Comparison of ENCODE assay signal across 11 cellular contexts in genomic region chr13:99686157-99686572, GRCh38.
DNase-seq lines count a peak whose midpoint lies in the region; ATAC-seq and TF ChIP-seq lines count a peak whose summit lies in the region.
"Had no signal": no experiment of that assay in that cellular context is flagged by ENCODE, and none has a peak within 500 bp of the region (broad histone marks: within the 10 kb centered on the region; RNA-seq: fewer than 3 reads in every experiment).

No MANE protein-coding gene starts in this region.

- no peak overlapping the region for H3K4me3 ChIP-seq in BE2C (ENCODE audit: low read depth, low read length)
- no peak overlapping the region for H3K4me3 ChIP-seq in epithelial cell of esophagus (ENCODE audit: low read length)

- DNase-seq in BE2C (peak; percentile 69), NCI-H69 (lab: John Stamatoyannopoulos, UW) (peak; percentile 67), epithelial cell of esophagus (ENCODE audit: low read depth) (peak; percentile 6), medulla oblongata (ENCODE audit: extremely low spot score) (peak; percentile 9), posterior vena cava (ENCODE audit: low spot score) (no peak)
- DNase-seq in stimulated activated CD4-positive, alpha-beta T cell treated with anti-CD3 and anti-CD28 coated beads, Interleukin-12 subunit alpha, Interleukin-12 subunit beta, amount 100 ng/mL, for 4 hours: no peak
- DNase-seq: activated CD4-positive, alpha-beta T cell treated with anti-CD3 and anti-CD28 coated beads, Interleukin-2, amount 50 U/mL, for 4 hours; NCI-H1048 had no signal

- TF ChIP-seq CTCF in BE2C (IDR thresholded peaks at IDR 0.05; ENCODE audit: low read depth, low read length) (no peak), epithelial cell of esophagus (IDR thresholded peaks at IDR 0.05; ENCODE audit: insufficient read depth, low read depth, low read length, missing control alignments) (no peak)

- intact Hi-C loops in posterior vena cava (cut with DNase I): no loop called here

- ATAC-seq in GM21576 (IDR thresholded peaks at IDR 0.05; ENCODE audit: unreplicated experiment) (no peak), GM21515 (IDR thresholded peaks at IDR 0.05; ENCODE audit: unreplicated experiment) (no peak)

- H3K27me3 ChIP-seq in BE2C: no peaks in the 10 kb centered on the region

- H3K4me1 ChIP-seq in BE2C: peaks cover 7% of the 10 kb centered on the region
- H3K4me1 ChIP-seq: parathyroid adenoma had no signal

- no peaks in the 10 kb centered on the region for H3K9me3 ChIP-seq in BE2C

- no peaks in the 10 kb centered on the region for H3K36me3 ChIP-seq in BE2C

Comparison
In these comparisons a context has a peak if more than half of its experiments do, and no peak if none do; other contexts are left out.
1. DNase-seq: peak in BE2C (single experiment), NCI-H69 (single experiment), epithelial cell of esophagus (single experiment) and medulla oblongata (single experiment); none in posterior vena cava (single experiment) and stimulated activated CD4-positive, alpha-beta T cell treated with anti-CD3 and anti-CD28 coated beads, Interleukin-12 subunit alpha, Interleukin-12 subunit beta, amount 100 ng/mL, for 4 hours (single experiment).